In genomic region chr6:132534546-132534945, GRCh38 we compare ENCODE assay signal across 1 cellular context.
TF ChIP-seq lines count a peak whose summit lies in the region.

No MANE protein-coding gene starts in this region.

TF ChIP-seq in HepG2, 621 proteins besides CTCF, POLR2A, EP300 and RAD21 (continued from another document):
- TF ChIP-seq ARID5B (CRISPR knock-in tag; IDR thresholded peaks at IDR 0.05) (peak; percentile 61), ZMYM4 (CRISPR knock-in tag; IDR thresholded peaks at IDR 0.05) (peak; percentile 60)
